ENCODE assay signal across 14 cellular contexts in genomic region chr15:67511606-67512005, GRCh38.
"Had no signal": no experiment of that assay in that cellular context is flagged by ENCODE, and none has a peak within 500 bp of the region (broad histone marks: within the 10 kb centered on the region; RNA-seq: fewer than 3 reads in every experiment).

No MANE protein-coding gene starts in this region.

- ATAC-seq: psoas muscle, sciatic nerve had no signal

- H3K27ac Mint-ChIP-seq: activated CD4-positive, alpha-beta memory T cell treated with anti-CD3 and anti-CD28 coated beads, Interleukin-2, amount 10 ng/mL, durations not matched to agents 7 days and 5 days; memory B cell; nephron progenitor cell had no signal

- H3K4me3 ChIP-seq: left ventricle myocardium inferior, psoas muscle, suprapubic skin had no signal

- H3K27me3 ChIP-seq: suprapubic skin had no signal

- H3K27me3 Mint-ChIP-seq: activated CD4-positive, alpha-beta memory T cell treated with anti-CD3 and anti-CD28 coated beads, Interleukin-2, amount 10 ng/mL, durations not matched to agents 7 days and 5 days; memory B cell had no signal

- H3K4me3 Mint-ChIP-seq: activated CD4-positive, alpha-beta memory T cell treated with anti-CD3 and anti-CD28 coated beads, Interleukin-2, amount 10 ng/mL, durations not matched to agents 7 days and 5 days; memory B cell; nephron progenitor cell had no signal

- H3K9me3 ChIP-seq: left ventricle myocardium inferior, psoas muscle, suprapubic skin had no signal

- H3K9me3 Mint-ChIP-seq: activated CD4-positive, alpha-beta memory T cell treated with anti-CD3 and anti-CD28 coated beads, Interleukin-2, amount 10 ng/mL, durations not matched to agents 7 days and 5 days; memory B cell; nephron progenitor cell had no signal

- H3K4me1 ChIP-seq: left ventricle myocardium inferior, psoas muscle had no signal

- DNase-seq: activated CD4-positive, alpha-beta memory T cell treated with anti-CD3 and anti-CD28 coated beads, Interleukin-2, amount 10 ng/mL, durations not matched to agents 7 days and 5 days; activated CD4-positive, alpha-beta T cell treated with anti-CD3 and anti-CD28 coated beads for 1 hour; activated CD8-positive, alpha-beta memory T cell treated with anti-CD3 and anti-CD28 coated beads, Interleukin-2, amount 50 U/mL, for 48 hours; central memory CD4-positive, alpha-beta T cell; effector memory CD4-positive, alpha-beta T cell; kidney; left ventricle myocardium inferior; nephron progenitor cell; psoas muscle; stimulated activated CD4-positive, alpha-beta T cell treated with anti-CD3 and anti-CD28 coated beads, Interleukin-2, amount 100 ng/mL, for 24 hours; stimulated activated naive CD4-positive, alpha-beta T cell had no signal
